10 cellular contexts compared by ENCODE assay signal in genomic region chr16:22217890-22218730, GRCh38. TPM values are rescaled to one million over a fixed set of nuclear protein-coding genes. Genes with fewer than 3 reads are reported as not detected.
DNase-seq lines count a peak whose midpoint lies in the region; ATAC-seq and TF ChIP-seq lines count a peak whose summit lies in the region.
"Had no signal": no experiment of that assay in that cellular context is flagged by ENCODE, and none has a peak within 500 bp of the region (broad histone marks: within the 10 kb centered on the region; RNA-seq: fewer than 3 reads in every experiment).

No MANE protein-coding gene starts in this region.

- DNase-seq in M059J (ENCODE audit: low read depth) (peak; percentile 24), mesendoderm (peak; percentile 44), NOMO-1 (lab: John Stamatoyannopoulos, UW; ENCODE audit: unreplicated experiment in 2 of 2) (no peak), brain microvascular endothelial cell (no peak), SIG-M5 treated with dmso at 0.1 percent for 504 hours (lab: John Stamatoyannopoulos, UW; ENCODE audit: unreplicated experiment) (no peak), activated gamma-delta T cell (lab: John Stamatoyannopoulos, UW) (no peak)

- H3K23ac ChIP-seq in mesendoderm (ENCODE audit: low read length) = no peak overlapping the region

- WGBS in mesendoderm (ENCODE audit: extremely low coverage, insufficient coverage, low lambda C conversion rate) = no CpG with 5 or more reads among the region's 18 CpGs

- H3K27me3 ChIP-seq in mesendoderm (ENCODE audit: insufficient read depth, low read length, poor library complexity) = no peaks in the 10 kb centered on the region
- H3K27me3 ChIP-seq in brain microvascular endothelial cell (replicated peaks) = no peaks in the 10 kb centered on the region

- ATAC-seq in GM18858 (IDR thresholded peaks at IDR 0.05; ENCODE audit: unreplicated experiment) (peak; percentile 74), GM21717 (IDR thresholded peaks at IDR 0.05; ENCODE audit: unreplicated experiment) (peak; percentile 69)

- H3K79me2 ChIP-seq in mesendoderm (ENCODE audit: control insufficient read depth, insufficient read depth, low read length) = no peaks in the 10 kb centered on the region

- TF ChIP-seq CTCF in brain microvascular endothelial cell (IDR thresholded peaks at IDR 0.05; ENCODE audit: low read depth, low read length, missing control alignments) = no peak

- in situ Hi-C loops in brain microvascular endothelial cell (cut with HindIII; ENCODE audit: low pct_ligation_motif_present, low sequenced_read_pairs) = no loop called here

- H4K8ac ChIP-seq in mesendoderm (ENCODE audit: low read depth, low read length) = no peak overlapping the region

- no peaks in the 10 kb centered on the region for H3K36me3 ChIP-seq in mesendoderm (ENCODE audit: control insufficient read depth, insufficient read depth, low read length)
- H3K36me3 ChIP-seq in brain microvascular endothelial cell (replicated peaks) = peaks cover 2% of the 10 kb centered on the region

- no peak overlapping the region for H2BK15ac ChIP-seq in mesendoderm (replicated peaks; ENCODE audit: low read depth)

- H3K4ac ChIP-seq in mesendoderm (ENCODE audit: low read depth, low read length) = no peak overlapping the region

- H2AK5ac ChIP-seq in mesendoderm (ENCODE audit: low read length) = no peak overlapping the region

- H4K5ac ChIP-seq in mesendoderm (ENCODE audit: low read length) = no peak overlapping the region

- no peak overlapping the region for H3K56ac ChIP-seq in mesendoderm (ENCODE audit: low read length)

- no peaks in the 10 kb centered on the region for H3K79me1 ChIP-seq in mesendoderm (ENCODE audit: low read length)

- H3K27ac ChIP-seq in mesendoderm (ENCODE audit: low read depth, low read length) (no peak overlapping the region), brain microvascular endothelial cell (no peak overlapping the region)
- H3K27ac ChIP-seq: epithelial cell of prostate had no signal

- no peak overlapping the region for H3K4me2 ChIP-seq in mesendoderm (ENCODE audit: low read length)

- H2BK120ac ChIP-seq in mesendoderm (ENCODE audit: low read depth, low read length) = no peak overlapping the region

- no peak overlapping the region for H2BK5ac ChIP-seq in mesendoderm (ENCODE audit: low read length)

- no peak overlapping the region for H3K9ac ChIP-seq in mesendoderm (ENCODE audit: low read length)

- no peak overlapping the region for H3K4me3 ChIP-seq in mesendoderm (ENCODE audit: low read length)
- H3K4me3 ChIP-seq in brain microvascular endothelial cell (ENCODE audit: low read depth, low read length) = no peak overlapping the region

- no peak overlapping the region for H3K18ac ChIP-seq in mesendoderm (ENCODE audit: low read length)

- no peaks in the 10 kb centered on the region for H3K4me1 ChIP-seq in mesendoderm (ENCODE audit: control insufficient read depth, low read depth, low read length)

RNA-seq across cellular contexts. Expression of gene EEF2K, which starts 12.0 kb away (rescaled TPM):
- 10.4 and 19.1 TPM in 2 replicates for total RNA-seq in M059J (2014; rRNA removed; shearing (Covaris generic))
- 6.1 TPM for polyA plus RNA-seq in mesendoderm (2013, experiment 1 of 2)
- polyA plus RNA-seq in mesendoderm (2013, experiment 2 of 2) = 5.5 TPM

RNA-seq across cellular contexts. Expression of gene SDR42E2, which starts 55.8 kb away (rescaled TPM):
- not detected in 2 replicates for total RNA-seq in M059J (2014; rRNA removed; shearing (Covaris generic))
- polyA plus RNA-seq in mesendoderm (2013, experiment 1 of 2) = 0.01 TPM
- 0.03 TPM for polyA plus RNA-seq in mesendoderm (2013, experiment 2 of 2)
- total RNA-seq: RPMI7951 had no signal

Comparison
In these comparisons a context has a peak if more than half of its experiments do, and no peak if none do; other contexts are left out.
1. DNase-seq: peak in M059J (single experiment) and mesendoderm (single experiment); none in NOMO-1 (0 of 2), brain microvascular endothelial cell (single experiment), SIG-M5 treated with dmso at 0.1 percent for 504 hours (single experiment) and activated gamma-delta T cell (single experiment).